ENCODE assay signal across 28 cellular contexts in the genomic region with DNA sequence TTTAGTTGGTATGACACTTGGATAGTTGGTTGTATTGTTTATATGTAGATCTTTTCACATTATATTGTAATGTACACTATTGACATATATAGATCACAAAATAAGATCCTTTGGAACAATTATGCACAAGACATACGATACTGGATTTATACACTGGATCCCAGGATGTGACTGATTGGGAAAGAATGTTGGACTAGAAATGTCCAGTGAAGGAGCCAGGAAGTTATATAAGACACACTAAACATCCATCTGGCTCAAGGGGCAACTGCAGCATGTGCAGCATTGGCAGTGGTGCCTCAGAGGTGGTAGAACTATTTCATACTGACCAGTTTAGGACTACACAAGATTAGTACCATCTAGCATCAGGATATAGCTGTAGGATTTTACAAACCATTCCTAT.
A peak's percentile ranks its signal among the peaks of the same experiment; 100 is the strongest.
DNase-seq lines count a peak whose midpoint lies in the region; ATAC-seq, FAIRE-seq and TF ChIP-seq lines count a peak whose summit lies in the region.
"Had no signal": no experiment of that assay in that cellular context is flagged by ENCODE, and none has a peak within 500 bp of the region (broad histone marks: within the 10 kb centered on the region; RNA-seq: fewer than 3 reads in every experiment).

No MANE protein-coding gene starts in this region.

- H3K27ac ChIP-seq in upper lobe of right lung = no peak overlapping the region
- H3K27ac ChIP-seq: colonic mucosa, psoas muscle, thoracic aorta, uterus, VCaP had no signal

- FAIRE-seq in bronchial epithelial cell (lab: Jason Lieb, UNC) = no peak

- H3K4me3 Mint-ChIP-seq in activated T-helper 17 cell treated with anti-CD3 and anti-CD28 coated beads, Interleukin-2, amount 50 U/mL, for 72 hours = no peak overlapping the region
- H3K4me3 Mint-ChIP-seq: activated T-cell treated with anti-CD3 and anti-CD28 coated beads, Interleukin-2, amount 50 U/mL, for 24 hours; CD4-positive, alpha-beta T cell; mesothelial cell of epicardium; T-helper 2 cell treated with Interferon-gamma antibody and Interleukin-4, amounts not matched to agents 5 μg/mL and 100 μg/mL, for 36 hours had no signal

- DNase-seq in HCEC 1CT (peak; percentile 72), NCI-H226 (peak; percentile 58), bronchial epithelial cell (ENCODE audit: low read depth) (peak; percentile 56), kidney tubule cell (ENCODE audit: low spot score) (peak; percentile 33), upper lobe of right lung (no peak)
- DNase-seq in activated CD4-positive, CD25-positive, alpha-beta regulatory T cell treated with anti-CD3 and anti-CD28 coated beads, Interleukin-2, amount 50 U/mL, for 72 hours = no peak
- DNase-seq: activated CD4-positive, alpha-beta T cell treated with anti-CD3 and anti-CD28 coated beads for 48 hours; activated naive CD4-positive, alpha-beta T cell treated with Interleukin-2 at 50 U/mL for 16 hours; activated T-cell treated with anti-CD3 and anti-CD28 coated beads, Interleukin-2, amount 50 U/mL, for 24 hours; AML-193; CD4-positive, alpha-beta T cell; colonic mucosa; effector memory CD4-positive, alpha-beta T cell; erythroblast; GOT3; hypothalamus; naive B cell; NCI-H1417 treated with DMSO at 0.1 percent for 48 hours; NCI-H2081; NCI-H748 treated with DMSO at 0.1 percent for 48 hours; psoas muscle; stimulated activated naive CD4-positive, alpha-beta T cell treated with Interleukin-2 at 50 U/mL for 16 hours; uterus had no signal

- TF ChIP-seq CTCF in bronchial epithelial cell (IDR thresholded peaks at IDR 0.05; ENCODE audit: insufficient read depth, low read length, severe bottlenecking) (no peak), upper lobe of right lung (IDR thresholded peaks at IDR 0.05) (no peak)

- H3K27me3 ChIP-seq in bronchial epithelial cell (ENCODE audit: control insufficient read depth, insufficient read depth, low read length) (no peaks in the 10 kb centered on the region), upper lobe of right lung (no peaks in the 10 kb centered on the region)
- H3K27me3 ChIP-seq: colonic mucosa, uterus had no signal

- H3K9me3 Mint-ChIP-seq in activated T-helper 17 cell treated with anti-CD3 and anti-CD28 coated beads, Interleukin-2, amount 50 U/mL, for 72 hours = peaks cover 13% of the 10 kb centered on the region

- H3K36me3 Mint-ChIP-seq in activated T-helper 17 cell treated with anti-CD3 and anti-CD28 coated beads, Interleukin-2, amount 50 U/mL, for 72 hours (ENCODE audit: low read depth) = no peaks in the 10 kb centered on the region
- H3K36me3 Mint-ChIP-seq: mesothelial cell of epicardium had no signal

- H3K36me3 ChIP-seq in bronchial epithelial cell (ENCODE audit: control insufficient read depth, insufficient read depth, low read length) = no peaks in the 10 kb centered on the region
- no peaks in the 10 kb centered on the region for H3K36me3 ChIP-seq in upper lobe of right lung
- H3K36me3 ChIP-seq: colonic mucosa, thoracic aorta, uterus had no signal

- intact Hi-C loops in upper lobe of right lung (cut with DNase I) = no loop called here

- H3K4me1 Mint-ChIP-seq in activated T-helper 17 cell treated with anti-CD3 and anti-CD28 coated beads, Interleukin-2, amount 50 U/mL, for 72 hours = peaks cover 23% of the 10 kb centered on the region
- H3K4me1 Mint-ChIP-seq: mesothelial cell of epicardium had no signal

- no peak for ATAC-seq in upper lobe of right lung
- ATAC-seq in activated T-helper 17 cell treated with anti-CD3 and anti-CD28 coated beads, Interleukin-2, amount 50 U/mL, for 72 hours (replicated peaks) = no peak
- ATAC-seq: psoas muscle had no signal

- H3K27me3 Mint-ChIP-seq in activated T-helper 17 cell treated with anti-CD3 and anti-CD28 coated beads, Interleukin-2, amount 50 U/mL, for 72 hours = no peaks in the 10 kb centered on the region
- H3K27me3 Mint-ChIP-seq: activated T-cell treated with anti-CD3 and anti-CD28 coated beads, Interleukin-2, amount 50 U/mL, for 24 hours; CD4-positive, alpha-beta T cell had no signal

- no peak overlapping the region for H3K27ac Mint-ChIP-seq in activated T-helper 17 cell treated with anti-CD3 and anti-CD28 coated beads, Interleukin-2, amount 50 U/mL, for 72 hours
- H3K27ac Mint-ChIP-seq: activated T-cell treated with anti-CD3 and anti-CD28 coated beads, Interleukin-2, amount 50 U/mL, for 24 hours; CD4-positive, alpha-beta T cell; mesothelial cell of epicardium; naive B cell; T-helper 2 cell treated with Interferon-gamma antibody and Interleukin-4, amounts not matched to agents 5 μg/mL and 100 μg/mL, for 36 hours had no signal

- no peak overlapping the region for H3K4me3 ChIP-seq in bronchial epithelial cell (ENCODE audit: low read depth, low read length)
- no peak overlapping the region for H3K4me3 ChIP-seq in upper lobe of right lung
- H3K4me3 ChIP-seq: colonic mucosa, psoas muscle, thoracic aorta, uterus had no signal

- no peaks in the 10 kb centered on the region for H3K4me1 ChIP-seq in upper lobe of right lung
- H3K4me1 ChIP-seq: colonic mucosa, psoas muscle, uterus had no signal

- no peaks in the 10 kb centered on the region for H3K9me3 ChIP-seq in upper lobe of right lung
- H3K9me3 ChIP-seq: colonic mucosa had no signal

Comparison
In these comparisons a context has a peak if more than half of its experiments do, and no peak if none do; other contexts are left out.
1. DNase-seq: peak in HCEC 1CT (single experiment), NCI-H226 (single experiment), bronchial epithelial cell (single experiment) and kidney tubule cell (single experiment); none in upper lobe of right lung (single experiment) and activated CD4-positive, CD25-positive, alpha-beta regulatory T cell treated with anti-CD3 and anti-CD28 coated beads, Interleukin-2, amount 50 U/mL, for 72 hours (single experiment).